15 cellular contexts compared by ENCODE assay signal in genomic region chr3:40913641-40914040, GRCh38.
DNase-seq lines count a peak whose midpoint lies in the region; ATAC-seq and TF ChIP-seq lines count a peak whose summit lies in the region.
"Had no signal": no experiment of that assay in that cellular context is flagged by ENCODE, and none has a peak within 500 bp of the region (broad histone marks: within the 10 kb centered on the region; RNA-seq: fewer than 3 reads in every experiment).

No MANE protein-coding gene starts in this region.

- H3K9me3 ChIP-seq in left lung, result no peaks in the 10 kb centered on the region
- H3K9me3 ChIP-seq: A549 had no signal

- no peak overlapping the region for H3K4me3 ChIP-seq in left lung
- H3K4me3 ChIP-seq: A549, K562 had no signal

- peak; percentile 36 for ATAC-seq in GM21786 (IDR thresholded peaks at IDR 0.05; ENCODE audit: unreplicated experiment)
- no peak for ATAC-seq in left lung
- ATAC-seq: A549; CD8-positive, alpha-beta T cell; K562 had no signal

- H3K36me3 ChIP-seq in left lung, result no peaks in the 10 kb centered on the region

- H3K9me3 Mint-ChIP-seq in Calu3 (ENCODE audit: low read depth, unreplicated experiment), result no peaks in the 10 kb centered on the region
- H3K9me3 Mint-ChIP-seq in brain, result no peaks in the 10 kb centered on the region
- H3K9me3 Mint-ChIP-seq in nephron, result no peaks in the 10 kb centered on the region
- H3K9me3 Mint-ChIP-seq: CD8-positive, alpha-beta T cell had no signal

- intact Hi-C loops in Calu3 (cut with micrococcal nuclease; ENCODE audit: unreplicated experiment), result no loop called here
- intact Hi-C loops in left lung (cut with DNase I), result no loop called here

- H3K27ac ChIP-seq in left lung, result no peak overlapping the region
- H3K27ac ChIP-seq: A549 had no signal

- H3K4me1 ChIP-seq in left lung, result no peaks in the 10 kb centered on the region

- BruUV-seq in Calu3 (replicated peaks; lab: Mats Ljungman, UMichigan), result no TSS peak

- H3K4me3 Mint-ChIP-seq in Calu3 (ENCODE audit: low read depth, unreplicated experiment) (no peak overlapping the region), brain (no peak overlapping the region), nephron (no peak overlapping the region)
- H3K4me3 Mint-ChIP-seq: CD14-positive monocyte; CD8-positive, alpha-beta T cell; HFFc6 had no signal

- H3K36me3 Mint-ChIP-seq in Calu3 (ENCODE audit: insufficient read depth, unreplicated experiment) (no peaks in the 10 kb centered on the region), brain (no peaks in the 10 kb centered on the region), nephron (ENCODE audit: low read depth) (no peaks in the 10 kb centered on the region)
- H3K36me3 Mint-ChIP-seq: CD14-positive monocyte; CD8-positive, alpha-beta T cell had no signal

- H3K27me3 Mint-ChIP-seq in Calu3 (ENCODE audit: unreplicated experiment) (no peaks in the 10 kb centered on the region), brain (no peaks in the 10 kb centered on the region), nephron (ENCODE audit: low read depth) (no peaks in the 10 kb centered on the region)

- H3K27me3 ChIP-seq in left lung, result no peaks in the 10 kb centered on the region

- DNase-seq in Calu3 (no peak), ureter (ENCODE audit: low spot score) (no peak), NCI-H187 (lab: John Stamatoyannopoulos, UW) (no peak), left lung (no peak)
- DNase-seq: CD8-positive, alpha-beta T cell; COR-L47; DMS53; HCEC 1CT; HFFc6 had no signal

- peaks cover 30% of the 10 kb centered on the region for H3K4me1 Mint-ChIP-seq in Calu3 (ENCODE audit: low read depth, unreplicated experiment)
- H3K4me1 Mint-ChIP-seq in brain, result peaks cover 7% of the 10 kb centered on the region
- H3K4me1 Mint-ChIP-seq in nephron, result peaks cover 8% of the 10 kb centered on the region
- H3K4me1 Mint-ChIP-seq: CD14-positive monocyte had no signal

- no peak for TF ChIP-seq CTCF in Calu3 (IDR thresholded peaks at IDR 0.05; ENCODE audit: unreplicated experiment)
- no peak for TF ChIP-seq CTCF in brain (conservative IDR thresholded peaks at IDR 0.05)
- no peak for TF ChIP-seq CTCF in nephron (IDR thresholded peaks at IDR 0.05; ENCODE audit: unreplicated experiment in 3 of 3)
- no peak for TF ChIP-seq CTCF in left lung (IDR thresholded peaks at IDR 0.05)

- CTCF ChIA-PET in Calu3 (lab: Charles Lee), result interaction anchor here (0.6 kb wide), 1 partner anchor 353 kb away, joined by 11 read pairs; no protein-coding TSS in a partner anchor

- H3K27ac Mint-ChIP-seq in Calu3 (ENCODE audit: unreplicated experiment), result peak overlapping the region; percentile 13
- peak overlapping the region in 4 of 5 experiments; percentile 9 to 48 (median 14) for H3K27ac Mint-ChIP-seq in brain
- peak overlapping the region; percentile 3 to 87 (median 76) for H3K27ac Mint-ChIP-seq in nephron
- H3K27ac Mint-ChIP-seq: CD14-positive monocyte; CD8-positive, alpha-beta T cell; HFFc6 had no signal

Comparison
In these comparisons a context has a peak if more than half of its experiments do, and no peak if none do; other contexts are left out.
1. H3K27ac Mint-ChIP-seq: peak in every context shown above with its lines; median percentile 76 in nephron; 14 in brain; 13 in Calu3.